Comparison of ENCODE assay signal across 16 cellular contexts in genomic region chr5:167528651-167529050, GRCh38.
DNase-seq lines count a peak whose midpoint lies in the region; ATAC-seq, FAIRE-seq and TF ChIP-seq lines count a peak whose summit lies in the region.
"Had no signal": no experiment of that assay in that cellular context is flagged by ENCODE, and none has a peak within 500 bp of the region (broad histone marks: within the 10 kb centered on the region; RNA-seq: fewer than 3 reads in every experiment).

No MANE protein-coding gene starts in this region.

- in situ Hi-C loops in HepG2 (cut with HindIII; ENCODE audit: extremely low pct_ligation_motif_present, low pct_unique_long_range_greater_than_20kb): no loop called here

- H4K20me1 ChIP-seq in GM23338 (replicated peaks; ENCODE audit: insufficient read depth) (no peaks in the 10 kb centered on the region), HepG2 (ENCODE audit: insufficient read depth, low read length) (no peaks in the 10 kb centered on the region)

- H4K8ac ChIP-seq in mesendoderm (ENCODE audit: low read depth, low read length): no peak overlapping the region

- no peak overlapping the region for H3K27ac ChIP-seq in A673 (ENCODE audit: low read depth, low read length, poor library complexity, severe bottlenecking)
- no peak overlapping the region for H3K27ac ChIP-seq in GM23338 (ENCODE audit: low read depth)
- H3K27ac ChIP-seq in endodermal cell (ENCODE audit: low read depth, low read length): no peak overlapping the region
- H3K27ac ChIP-seq in mesendoderm (ENCODE audit: low read depth, low read length): no peak overlapping the region
- no peak overlapping the region for H3K27ac ChIP-seq in HepG2 (ENCODE audit: extremely low read length, insufficient read depth, low read length)

- no peak overlapping the region for H4K5ac ChIP-seq in mesendoderm (ENCODE audit: low read length)

- H3K27me3 ChIP-seq in A673 (replicated peaks; ENCODE audit: insufficient read depth, low read depth, low read length, poor library complexity) (no peaks in the 10 kb centered on the region), GM23338 (ENCODE audit: insufficient read depth) (no peaks in the 10 kb centered on the region), endodermal cell (ENCODE audit: control insufficient read depth, insufficient read depth, low read length, poor library complexity, severe bottlenecking) (no peaks in the 10 kb centered on the region), mesendoderm (ENCODE audit: insufficient read depth, low read length, poor library complexity) (no peaks in the 10 kb centered on the region), HepG2 (ENCODE audit: control insufficient read depth in 1 of 2, insufficient read depth in 2 of 2, low read length in 2 of 2) (no peaks in the 10 kb centered on the region; a peak in 1 of 5 replicates)

- peak; percentile 29; the same call in 1 of the 2 replicates for TF ChIP-seq CTCF in A673 (conservative IDR thresholded peaks at IDR 0.05; ENCODE audit: low read depth, low read length)
- TF ChIP-seq CTCF in GM23338 (conservative IDR thresholded peaks at IDR 0.05; ENCODE audit: low read depth in 2 of 2): peak; percentile 47 to 71
- TF ChIP-seq CTCF in endodermal cell (conservative IDR thresholded peaks at IDR 0.05): peak; percentile 80
- TF ChIP-seq CTCF in HepG2 (CRISPR knock-in tag; IDR thresholded peaks at IDR 0.05): no peak

- POLR2A ChIA-PET in A673 (lab: Charles Lee; ENCODE audit: low non-redundant PET): interaction anchor here (0.7 kb wide), 1 partner anchor 477 kb away, joined by 3 read pairs; no protein-coding TSS in a partner anchor
- POLR2A ChIA-PET in HepG2 (lab: Yijun Ruan, JAX): no interaction called here

- H3K27me3 Mint-ChIP-seq in GM23338 (ENCODE audit: insufficient read depth, low read depth, poor library complexity) (no peaks in the 10 kb centered on the region), endodermal cell (ENCODE audit: insufficient read depth) (no peaks in the 10 kb centered on the region)
- H3K27me3 Mint-ChIP-seq in effector memory CD8-positive, alpha-beta T cell: no peaks in the 10 kb centered on the region
- H3K27me3 Mint-ChIP-seq: CD8-positive, alpha-beta memory T cell had no signal

- no peak overlapping the region for H3K18ac ChIP-seq in mesendoderm (ENCODE audit: low read length)

- no peak overlapping the region for H2AK5ac ChIP-seq in mesendoderm (ENCODE audit: low read length)

- intact Hi-C loops in A673 (cut with micrococcal nuclease; ENCODE audit: unreplicated experiment) (no loop called here), HepG2 (cut with micrococcal nuclease; ENCODE audit: unreplicated experiment) (no loop called here)

- H3K4ac ChIP-seq in mesendoderm (ENCODE audit: low read depth, low read length): no peak overlapping the region

- peaks cover 16% of the 10 kb centered on the region for H3K4me1 Mint-ChIP-seq in GM23338
- H3K4me1 Mint-ChIP-seq in endodermal cell: no peaks in the 10 kb centered on the region
- no peaks in the 10 kb centered on the region for H3K4me1 Mint-ChIP-seq in effector memory CD8-positive, alpha-beta T cell (ENCODE audit: low read depth in 2 of 2)
- H3K4me1 Mint-ChIP-seq: CD8-positive, alpha-beta memory T cell had no signal

- H3K4me3 Mint-ChIP-seq in GM23338 (no peak overlapping the region), endodermal cell (no peak overlapping the region)
- no peak overlapping the region for H3K4me3 Mint-ChIP-seq in effector memory CD8-positive, alpha-beta T cell
- H3K4me3 Mint-ChIP-seq: CD8-positive, alpha-beta memory T cell had no signal

- no peaks in the 10 kb centered on the region for H3K79me1 ChIP-seq in mesendoderm (ENCODE audit: low read length)

- H2AFZ ChIP-seq in GM23338: no peak overlapping the region
- H2AFZ ChIP-seq in HepG2 (ENCODE audit: low read length): no peak overlapping the region

- H3K36me3 Mint-ChIP-seq in GM23338 (ENCODE audit: low read depth) (no peaks in the 10 kb centered on the region), endodermal cell (ENCODE audit: low read depth) (no peaks in the 10 kb centered on the region)
- no peaks in the 10 kb centered on the region for H3K36me3 Mint-ChIP-seq in effector memory CD8-positive, alpha-beta T cell (ENCODE audit: insufficient read depth)
- H3K36me3 Mint-ChIP-seq: CD8-positive, alpha-beta memory T cell had no signal

- H3K9me3 ChIP-seq in A673 (ENCODE audit: low read depth, low read length, poor library complexity, severe bottlenecking): no peaks in the 10 kb centered on the region
- H3K9me3 ChIP-seq in endodermal cell (ENCODE audit: control insufficient read depth, low read length): no peaks in the 10 kb centered on the region
- H3K9me3 ChIP-seq in HepG2 (ENCODE audit: low read length): no peaks in the 10 kb centered on the region

- H3K79me2 ChIP-seq in GM23338 (replicated peaks; ENCODE audit: insufficient read depth) (no peaks in the 10 kb centered on the region), mesendoderm (ENCODE audit: control insufficient read depth, insufficient read depth, low read length) (no peaks in the 10 kb centered on the region), HepG2 (ENCODE audit: insufficient read depth, low read length) (no peaks in the 10 kb centered on the region)

- WGBS in endodermal cell (ENCODE audit: insufficient coverage in 1 of 2, insufficient read length in 1 of 2), 2 experiments: 100% methylated on average over 3 of the region's 6 CpGs; no CpG with 5 or more reads in 1 of the 2 experiments
- 100% methylated on average over 1 of the region's 6 CpGs for WGBS in mesendoderm (ENCODE audit: extremely low coverage, insufficient coverage, low lambda C conversion rate)
- 19% methylated on average over 6 of the region's 6 CpGs for WGBS in HepG2 (ENCODE audit: low lambda C conversion rate)

- H2BK120ac ChIP-seq in mesendoderm (ENCODE audit: low read depth, low read length): no peak overlapping the region

- ATAC-seq in GM23338: peak; percentile 37; the same call in 1 of the 3 replicates
- no peak for ATAC-seq in HG02840 (IDR thresholded peaks at IDR 0.05; ENCODE audit: low FRiP score, unreplicated experiment)
- ATAC-seq in HepG2: no peak
- no peak for ATAC-seq in effector memory CD8-positive, alpha-beta T cell (replicated peaks)

- no peak for DNase-seq in A673 (ENCODE audit: low spot score)
- DNase-seq in GM23338 (ENCODE audit: low spot score): peak; percentile 69
- DNase-seq in endodermal cell: no peak
- peak; percentile 38 for DNase-seq in mesendoderm
- no peak for DNase-seq in NOMO-1 treated with DMSO at 0.1 percent for 48 hours (lab: John Stamatoyannopoulos, UW; ENCODE audit: unreplicated experiment)
- DNase-seq in HepG2 (ENCODE audit: low spot score): no peak
- DNase-seq in effector memory CD8-positive, alpha-beta T cell: no peak
- DNase-seq: Caco-2; CD8-positive, alpha-beta memory T cell; DND-41; GDM1 had no signal

- H3K9ac ChIP-seq in endodermal cell (ENCODE audit: extremely low read depth, low read length, poor library complexity, severe bottlenecking) (no peak overlapping the region), mesendoderm (ENCODE audit: low read length) (no peak overlapping the region), HepG2 (ENCODE audit: insufficient read depth, low read depth, low read length) (no peak overlapping the region)

- no peak overlapping the region for H2BK5ac ChIP-seq in mesendoderm (ENCODE audit: low read length)

- no peaks in the 10 kb centered on the region for H3K4me1 ChIP-seq in A673 (ENCODE audit: insufficient read depth, low read length, poor library complexity, severe bottlenecking)
- 0 out of 2 replicates have a peak, but pooled peaks cover 1% of the 10 kb centered on the region for H3K4me1 ChIP-seq in GM23338 (ENCODE audit: insufficient read depth)
- H3K4me1 ChIP-seq in endodermal cell (ENCODE audit: control insufficient read depth, insufficient read depth, low read length): no peaks in the 10 kb centered on the region
- H3K4me1 ChIP-seq in mesendoderm (ENCODE audit: control insufficient read depth, low read depth, low read length): no peaks in the 10 kb centered on the region
- no peaks in the 10 kb centered on the region for H3K4me1 ChIP-seq in HepG2 (ENCODE audit: insufficient read depth, low read length)
- H3K4me1 ChIP-seq: Caco-2 had no signal

- no peak overlapping the region for H2BK15ac ChIP-seq in mesendoderm (replicated peaks; ENCODE audit: low read depth)

- TF ChIP-seq EP300 in HepG2 (IDR thresholded peaks at IDR 0.05; ENCODE audit: low read depth in 2 of 2, low read length in 2 of 2): no peak
- TF ChIP-seq EP300 in HepG2 (CRISPR knock-in tag; IDR thresholded peaks at IDR 0.05; ENCODE audit: borderline replicate concordance): no peak

- no peaks in the 10 kb centered on the region for H3F3A ChIP-seq in GM23338 (replicated peaks; ENCODE audit: low read depth)

- TF ChIP-seq POLR2A in HepG2 (IDR thresholded peaks at IDR 0.05; ENCODE audit: insufficient read depth in 1 of 2, low read depth in 2 of 2, low read length in 2 of 2): no peak

- no peak overlapping the region for H3K56ac ChIP-seq in mesendoderm (ENCODE audit: low read length)

- H3K4me2 ChIP-seq in GM23338 (no peak overlapping the region), mesendoderm (ENCODE audit: low read length) (no peak overlapping the region), HepG2 (ENCODE audit: low read depth, low read length) (no peak overlapping the region)

- H3K27ac Mint-ChIP-seq in GM23338 (no peak overlapping the region), endodermal cell (no peak overlapping the region)
- H3K27ac Mint-ChIP-seq in effector memory CD8-positive, alpha-beta T cell: no peak overlapping the region
- H3K27ac Mint-ChIP-seq: CD8-positive, alpha-beta memory T cell had no signal

- BruUV-seq in A673 (replicated peaks; lab: Mats Ljungman, UMichigan) (no TSS peak), HepG2 (replicated peaks; lab: Mats Ljungman, UMichigan) (no TSS peak)

- CTCF ChIA-PET in A673 (lab: Charles Lee): no interaction called here
- CTCF ChIA-PET in HepG2 (lab: Yijun Ruan, JAX; ENCODE audit: low intra/inter-chr PET ratio, low total read pairs): no interaction called here

- H3K23ac ChIP-seq in mesendoderm (ENCODE audit: low read length): no peak overlapping the region

- H3K9me2 ChIP-seq in GM23338 (ENCODE audit: insufficient read depth): peaks cover 5% of the 10 kb centered on the region; the same call in 1 of the 2 replicates

- no peaks in the 10 kb centered on the region for H3K36me3 ChIP-seq in A673 (ENCODE audit: insufficient read depth, low read length, poor library complexity, severe bottlenecking)
- no peaks in the 10 kb centered on the region for H3K36me3 ChIP-seq in GM23338 (ENCODE audit: insufficient read depth)
- H3K36me3 ChIP-seq in endodermal cell (ENCODE audit: control insufficient read depth, insufficient read depth, low read length): no peaks in the 10 kb centered on the region
- H3K36me3 ChIP-seq in mesendoderm (ENCODE audit: control insufficient read depth, insufficient read depth, low read length): no peaks in the 10 kb centered on the region
- H3K36me3 ChIP-seq in HepG2 (replicated peaks in 1 of 2; ENCODE audit: control insufficient read depth in 1 of 2, insufficient read depth in 2 of 2, low read length in 2 of 2): no peaks in the 10 kb centered on the region

- no peaks in the 10 kb centered on the region for H3K9me3 Mint-ChIP-seq in GM23338
- no peaks in the 10 kb centered on the region for H3K9me3 Mint-ChIP-seq in endodermal cell
- peaks cover 7 to 11% of the 10 kb centered on the region in 2 donors for H3K9me3 Mint-ChIP-seq in effector memory CD8-positive, alpha-beta T cell

- H3K4me3 ChIP-seq in A673 (ENCODE audit: low read depth, low read length, poor library complexity, severe bottlenecking) (no peak overlapping the region), GM23338 (no peak overlapping the region), endodermal cell (ENCODE audit: low read length) (no peak overlapping the region), mesendoderm (ENCODE audit: low read length) (no peak overlapping the region), HepG2 (replicated peaks in 1 of 3; ENCODE audit: insufficient read depth in 1 of 3, low read depth in 2 of 3, low read length in 3 of 3) (no peak overlapping the region)

- no peak for FAIRE-seq in HepG2 (lab: Jason Lieb, UNC)
- FAIRE-seq: A204.1, GM12892, GM19239, H54 had no signal

- no peak for TF ChIP-seq RAD21 in HepG2 (CRISPR knock-in tag; IDR thresholded peaks at IDR 0.05)

Comparison
In these comparisons a context has a peak if more than half of its experiments do, and no peak if none do; other contexts are left out.
1. DNase-seq: peak in GM23338 (single experiment) and mesendoderm (single experiment); none in A673 (single experiment), endodermal cell (single experiment), NOMO-1 treated with DMSO at 0.1 percent for 48 hours (single experiment), HepG2 (single experiment) and effector memory CD8-positive, alpha-beta T cell (0 of 3).